In the genomic region with DNA sequence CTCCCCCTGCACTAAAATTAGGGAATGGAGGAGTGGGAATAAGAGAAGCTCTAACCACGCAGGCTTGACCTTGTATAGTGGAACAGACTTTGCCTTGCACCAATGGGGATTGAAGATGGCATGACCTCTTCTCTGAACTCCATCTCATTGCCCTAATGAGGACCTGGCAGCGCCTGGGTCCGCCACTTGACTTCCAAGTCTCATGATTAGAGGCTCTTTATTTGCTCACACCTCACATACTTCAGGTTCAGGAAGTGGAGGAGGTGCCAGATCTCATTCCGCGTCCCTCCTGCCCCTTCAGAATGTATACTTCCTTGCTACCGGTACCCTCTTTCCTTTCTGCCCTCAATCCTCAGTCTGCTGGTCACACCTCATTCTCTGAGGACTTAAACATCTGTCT, we compare ENCODE assay signal across 19 cellular contexts.
DNase-seq lines count a peak whose midpoint lies in the region; ATAC-seq, FAIRE-seq and TF ChIP-seq lines count a peak whose summit lies in the region.
"Had no signal": no experiment of that assay in that cellular context is flagged by ENCODE, and none has a peak within 500 bp of the region (broad histone marks: within the 10 kb centered on the region; RNA-seq: fewer than 3 reads in every experiment).

No MANE protein-coding gene starts in this region.

- FAIRE-seq in GM19239 (lab: Jason Lieb, UNC), result no peak
- FAIRE-seq: HepG2 had no signal

- H3K9me3 ChIP-seq in PC-3 (ENCODE audit: low read length) (no peaks in the 10 kb centered on the region), lower lobe of right lung (no peaks in the 10 kb centered on the region), upper lobe of right lung (no peaks in the 10 kb centered on the region)
- H3K9me3 ChIP-seq: SK-N-SH had no signal

- DNase-seq in natural killer cell treated with Interleukin-12 subunit alpha and Interleukin-12 subunit beta and Interleukin-15 and Interleukin-18, amount 100 ng/mL, for 72 hours (ENCODE audit: low spot score), result no peak
- DNase-seq in natural killer cell (no peak), PC-3 (no peak), lower lobe of right lung (peak; percentile 63), upper lobe of right lung (peak; percentile 74), NCI-H1105 (lab: John Stamatoyannopoulos, UW) (no peak), GM19239 (ENCODE audit: insufficient read length, low spot score) (no peak)
- DNase-seq in activated naive CD8-positive, alpha-beta T cell treated with anti-CD3 and anti-CD28 coated beads, Interleukin-2, amount 50 U/mL, for 24 hours, result no peak
- DNase-seq: AML-193; CD4-positive, alpha-beta T cell; H9; MM.1S; NCI-H1105 treated with DMSO at 0.1 percent for 48 hours; NCI-H2081 treated with DMSO at 0.1 percent for 48 hours; NCI-H345; NCI-H526 treated with DMSO at 0.1 percent for 48 hours; Right ventricle myocardium superior; SK-N-SH had no signal

- H2AFZ ChIP-seq in PC-3 (ENCODE audit: low read length), result no peak overlapping the region

- no peaks in the 10 kb centered on the region for H3K79me2 ChIP-seq in PC-3 (ENCODE audit: low read length)

- H3K27ac Mint-ChIP-seq in natural killer cell treated with Interleukin-12 subunit alpha and Interleukin-12 subunit beta and Interleukin-15 and Interleukin-18, amount 100 ng/mL, for 72 hours, result peak overlapping the region; percentile 9 to 68
- peak overlapping the region in 1 of 2 donors; percentile 2 for H3K27ac Mint-ChIP-seq in natural killer cell
- no peak overlapping the region for H3K27ac Mint-ChIP-seq in activated naive CD8-positive, alpha-beta T cell treated with anti-CD3 and anti-CD28 coated beads, Interleukin-2, amount 50 U/mL, for 24 hours
- H3K27ac Mint-ChIP-seq: CD4-positive, alpha-beta T cell; H9 had no signal

- peaks cover 5% of the 10 kb centered on the region for H3F3A ChIP-seq in PC-3 (ENCODE audit: low read length, unreplicated experiment)

- intact Hi-C loops in natural killer cell (cut with micrococcal nuclease), result no loop called here
- intact Hi-C loops in PC-3 (cut with micrococcal nuclease), result no loop called here
- intact Hi-C loops in lower lobe of right lung (cut with DNase I), result no loop called here
- intact Hi-C loops in upper lobe of right lung (cut with DNase I), result no loop called here

- H3K27ac ChIP-seq in PC-3 (ENCODE audit: low read length), result peak overlapping the region; percentile 99
- H3K27ac ChIP-seq in lower lobe of right lung, result no peak overlapping the region
- H3K27ac ChIP-seq in upper lobe of right lung, result no peak overlapping the region

- H3K9me3 Mint-ChIP-seq in natural killer cell treated with Interleukin-12 subunit alpha and Interleukin-12 subunit beta and Interleukin-15 and Interleukin-18, amount 100 ng/mL, for 72 hours, result peaks cover 16% of the 10 kb centered on the region
- no peaks in the 10 kb centered on the region for H3K9me3 Mint-ChIP-seq in natural killer cell
- H3K9me3 Mint-ChIP-seq in activated naive CD8-positive, alpha-beta T cell treated with anti-CD3 and anti-CD28 coated beads, Interleukin-2, amount 50 U/mL, for 24 hours, result peaks cover 26% of the 10 kb centered on the region
- H3K9me3 Mint-ChIP-seq: CD4-positive, alpha-beta T cell had no signal

- TF ChIP-seq CTCF in natural killer cell (IDR thresholded peaks at IDR 0.05), result no peak
- TF ChIP-seq CTCF in PC-3 (conservative IDR thresholded peaks at IDR 0.05; ENCODE audit: low read depth, low read length), result no peak
- no peak for TF ChIP-seq CTCF in lower lobe of right lung (IDR thresholded peaks at IDR 0.05)
- TF ChIP-seq CTCF in upper lobe of right lung (IDR thresholded peaks at IDR 0.05), result no peak

- H3K9ac ChIP-seq in PC-3 (ENCODE audit: low read length), result peak overlapping the region; percentile 93; the same call in 1 of the 2 replicates
- H3K9ac ChIP-seq: SK-N-SH had no signal

- H3K4me3 Mint-ChIP-seq in natural killer cell treated with Interleukin-12 subunit alpha and Interleukin-12 subunit beta and Interleukin-15 and Interleukin-18, amount 100 ng/mL, for 72 hours, result peak overlapping the region; percentile 78
- no peak overlapping the region for H3K4me3 Mint-ChIP-seq in natural killer cell
- H3K4me3 Mint-ChIP-seq in activated naive CD8-positive, alpha-beta T cell treated with anti-CD3 and anti-CD28 coated beads, Interleukin-2, amount 50 U/mL, for 24 hours, result no peak overlapping the region
- H3K4me3 Mint-ChIP-seq: CD4-positive, alpha-beta T cell; H9 had no signal

- POLR2A ChIA-PET in PC-3 (lab: Charles Lee; ENCODE audit: unreplicated experiment), result no interaction called here

- H3K36me3 Mint-ChIP-seq in natural killer cell treated with Interleukin-12 subunit alpha and Interleukin-12 subunit beta and Interleukin-15 and Interleukin-18, amount 100 ng/mL, for 72 hours, result peaks cover 19% of the 10 kb centered on the region
- H3K36me3 Mint-ChIP-seq in natural killer cell, result no peaks in the 10 kb centered on the region
- peaks cover 2% of the 10 kb centered on the region for H3K36me3 Mint-ChIP-seq in activated naive CD8-positive, alpha-beta T cell treated with anti-CD3 and anti-CD28 coated beads, Interleukin-2, amount 50 U/mL, for 24 hours (ENCODE audit: low read depth)

- no TSS peak for BruUV-seq in PC-3 (replicated peaks; lab: Mats Ljungman, UMichigan)

- H4K20me1 ChIP-seq in PC-3 (ENCODE audit: low read length), result no peaks in the 10 kb centered on the region

- no peak for ATAC-seq in natural killer cell treated with Interleukin-12 subunit alpha and Interleukin-12 subunit beta and Interleukin-15 and Interleukin-18, amount 100 ng/mL, for 72 hours
- ATAC-seq in natural killer cell, result no peak
- ATAC-seq in PC-3, result no peak
- peak; percentile 73 to 75 for ATAC-seq in lower lobe of right lung
- peak; percentile 72 for ATAC-seq in upper lobe of right lung
- ATAC-seq in activated naive CD8-positive, alpha-beta T cell treated with anti-CD3 and anti-CD28 coated beads, Interleukin-2, amount 50 U/mL, for 24 hours, result no peak
- ATAC-seq: HepG2 had no signal

- H3K36me3 ChIP-seq in PC-3 (ENCODE audit: low read depth, low read length), result no peaks in the 10 kb centered on the region
- no peaks in the 10 kb centered on the region for H3K36me3 ChIP-seq in lower lobe of right lung
- H3K36me3 ChIP-seq in upper lobe of right lung, result no peaks in the 10 kb centered on the region

- peaks cover 56% of the 10 kb centered on the region for H3K4me1 ChIP-seq in PC-3 (ENCODE audit: insufficient read depth, low read length)
- H3K4me1 ChIP-seq in lower lobe of right lung, result peaks cover 12% of the 10 kb centered on the region
- peaks cover 9% of the 10 kb centered on the region for H3K4me1 ChIP-seq in upper lobe of right lung

- peaks cover 0 to 3% of the 10 kb centered on the region in 2 donors for H3K27me3 Mint-ChIP-seq in natural killer cell treated with Interleukin-12 subunit alpha and Interleukin-12 subunit beta and Interleukin-15 and Interleukin-18, amount 100 ng/mL, for 72 hours
- H3K27me3 Mint-ChIP-seq in natural killer cell (ENCODE audit: low read depth in 2 of 2), result peaks cover 6 to 8% of the 10 kb centered on the region in 2 donors
- peaks cover 7% of the 10 kb centered on the region for H3K27me3 Mint-ChIP-seq in activated naive CD8-positive, alpha-beta T cell treated with anti-CD3 and anti-CD28 coated beads, Interleukin-2, amount 50 U/mL, for 24 hours
- H3K27me3 Mint-ChIP-seq: CD4-positive, alpha-beta T cell had no signal

- H3K4me3 ChIP-seq in PC-3 (ENCODE audit: low read length) (no peak overlapping the region), lower lobe of right lung (no peak overlapping the region), upper lobe of right lung (no peak overlapping the region)

- H3K4me2 ChIP-seq in PC-3 (ENCODE audit: low read length), result no peak overlapping the region
- H3K4me2 ChIP-seq: SK-N-SH had no signal

- H3K4me1 Mint-ChIP-seq in natural killer cell treated with Interleukin-12 subunit alpha and Interleukin-12 subunit beta and Interleukin-15 and Interleukin-18, amount 100 ng/mL, for 72 hours (ENCODE audit: low read depth in 2 of 2), result peaks cover 52 to 72% of the 10 kb centered on the region in 2 donors
- peaks cover 6 to 22% of the 10 kb centered on the region in 2 donors for H3K4me1 Mint-ChIP-seq in natural killer cell
- H3K4me1 Mint-ChIP-seq in activated naive CD8-positive, alpha-beta T cell treated with anti-CD3 and anti-CD28 coated beads, Interleukin-2, amount 50 U/mL, for 24 hours, result peaks cover 70% of the 10 kb centered on the region

- H3K9me2 ChIP-seq in PC-3 (replicated peaks; ENCODE audit: low read length), result no peaks in the 10 kb centered on the region
- H3K9me2 ChIP-seq: SK-N-SH had no signal

- H3K27me3 ChIP-seq in PC-3 (ENCODE audit: low read length) (no peaks in the 10 kb centered on the region), lower lobe of right lung (ENCODE audit: low read depth) (no peaks in the 10 kb centered on the region), upper lobe of right lung (no peaks in the 10 kb centered on the region)

- CTCF ChIA-PET in PC-3 (lab: Charles Lee), result no interaction called here

Comparison
In these comparisons a context has a peak if more than half of its experiments do, and no peak if none do; other contexts are left out.
1. ATAC-seq: peak in lower lobe of right lung (2 of 2) and upper lobe of right lung (single experiment); none in natural killer cell treated with Interleukin-12 subunit alpha and Interleukin-12 subunit beta and Interleukin-15 and Interleukin-18, amount 100 ng/mL, for 72 hours (0 of 2), natural killer cell (0 of 3), PC-3 (single experiment) and activated naive CD8-positive, alpha-beta T cell treated with anti-CD3 and anti-CD28 coated beads, Interleukin-2, amount 50 U/mL, for 24 hours (single experiment).
2. DNase-seq: peak in lower lobe of right lung (single experiment) and upper lobe of right lung (single experiment); none in natural killer cell treated with Interleukin-12 subunit alpha and Interleukin-12 subunit beta and Interleukin-15 and Interleukin-18, amount 100 ng/mL, for 72 hours (single experiment), natural killer cell (single experiment), PC-3 (single experiment), activated naive CD8-positive, alpha-beta T cell treated with anti-CD3 and anti-CD28 coated beads, Interleukin-2, amount 50 U/mL, for 24 hours (single experiment), NCI-H1105 (single experiment) and GM19239 (single experiment).